ENCODE assay signal across 13 cellular contexts in the genomic region with DNA sequence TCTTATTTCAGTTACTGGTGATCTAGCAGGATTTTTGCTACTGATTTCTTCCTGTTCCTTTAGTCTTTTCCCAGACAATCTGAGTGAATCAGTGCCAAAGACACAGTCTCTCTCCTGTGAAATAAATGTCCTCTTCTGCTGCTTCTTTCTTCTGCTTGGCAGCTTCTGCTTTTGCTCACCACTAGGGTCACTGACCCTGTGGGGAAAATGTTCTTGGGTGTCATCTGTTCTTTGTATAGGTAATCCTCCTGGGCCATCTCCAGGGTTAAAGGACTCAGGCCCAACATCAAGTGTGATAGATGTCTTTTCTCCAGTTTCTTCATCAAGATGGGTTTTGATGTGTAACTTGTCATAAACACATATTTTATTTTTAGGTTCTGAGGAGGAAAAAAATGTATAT.
"Had no signal": no experiment of that assay in that cellular context is flagged by ENCODE, and none has a peak within 500 bp of the region (broad histone marks: within the 10 kb centered on the region; RNA-seq: fewer than 3 reads in every experiment).

No MANE protein-coding gene starts in this region.

- H3K9me3 Mint-ChIP-seq: activated naive CD8-positive, alpha-beta T cell treated with anti-CD3 and anti-CD28 coated beads, Interleukin-2, amount 10 ng/mL, durations not matched to agents 7 days and 5 days; natural killer cell had no signal

- H3K27me3 Mint-ChIP-seq: activated naive CD8-positive, alpha-beta T cell treated with anti-CD3 and anti-CD28 coated beads, Interleukin-2, amount 10 ng/mL, durations not matched to agents 7 days and 5 days had no signal

- DNase-seq: activated CD4-positive, alpha-beta T cell treated with anti-CD3 and anti-CD28 coated beads, Interleukin-2, amount 50 U/mL, for 48 hours; activated CD4-positive, CD25-positive, alpha-beta regulatory T cell treated with anti-CD3 and anti-CD28 coated beads, Interleukin-2, amount 50 U/mL, for 72 hours; activated effector memory CD4-positive, alpha-beta T cell treated with anti-CD3 and anti-CD28 coated beads, Interleukin-2, amount 50 U/mL, for 16 hours; activated naive CD8-positive, alpha-beta T cell treated with anti-CD3 and anti-CD28 coated beads, Interleukin-2, amount 10 ng/mL, durations not matched to agents 7 days and 5 days; aorta; effector CD8-positive, alpha-beta T cell; foreskin melanocyte; left ventricle myocardium inferior; natural killer cell; stimulated activated CD4-positive, alpha-beta T cell treated with anti-CD3 and anti-CD28 coated beads, Interleukin-1b, Interleukin-23, amount 100 ng/mL, for 48 hours; stomach; testis; upper lobe of right lung had no signal

- H3K9me3 ChIP-seq: left ventricle myocardium inferior, stomach, testis, upper lobe of right lung had no signal

- H3K27ac ChIP-seq: left ventricle myocardium inferior, stomach, testis, upper lobe of right lung had no signal

- H3K4me3 Mint-ChIP-seq: activated naive CD8-positive, alpha-beta T cell treated with anti-CD3 and anti-CD28 coated beads, Interleukin-2, amount 10 ng/mL, durations not matched to agents 7 days and 5 days; natural killer cell had no signal

- H3K27me3 ChIP-seq: stomach, testis, upper lobe of right lung had no signal

- H3K4me3 ChIP-seq: left ventricle myocardium inferior, stomach, testis, upper lobe of right lung had no signal

- H3K27ac Mint-ChIP-seq: activated naive CD8-positive, alpha-beta T cell treated with anti-CD3 and anti-CD28 coated beads, Interleukin-2, amount 10 ng/mL, durations not matched to agents 7 days and 5 days; natural killer cell had no signal

- ATAC-seq: natural killer cell, upper lobe of right lung had no signal
